9 cellular contexts compared by ENCODE assay signal in the genomic region with DNA sequence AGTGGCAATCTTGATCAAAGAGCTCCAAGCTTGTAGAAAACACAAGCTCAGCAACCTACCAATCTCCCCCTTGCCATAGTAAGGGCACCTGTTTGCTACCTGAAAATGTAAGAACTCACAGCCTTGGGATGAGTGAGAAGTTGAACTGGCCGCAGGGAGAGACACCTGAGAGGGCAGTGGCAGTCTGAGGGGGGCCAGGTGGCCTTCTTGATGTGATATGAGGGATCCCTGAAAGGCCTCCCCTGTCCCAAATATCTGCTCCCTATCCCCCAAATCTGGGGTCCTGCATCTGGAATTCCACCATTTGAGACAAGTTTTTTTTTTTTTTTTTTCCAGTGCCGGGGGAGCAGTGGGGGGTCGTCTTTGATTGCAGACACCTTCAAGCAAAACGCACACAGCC.
DNase-seq lines count a peak whose midpoint lies in the region; ATAC-seq and TF ChIP-seq lines count a peak whose summit lies in the region.
"Had no signal": no experiment of that assay in that cellular context is flagged by ENCODE, and none has a peak within 500 bp of the region (broad histone marks: within the 10 kb centered on the region; RNA-seq: fewer than 3 reads in every experiment).

No MANE protein-coding gene starts in this region.

- H3K4me3 Mint-ChIP-seq in CD4-positive, alpha-beta memory T cell, result peak overlapping the region in 7 of 8 donors; percentile 47 to 80 (median 63)
- H3K4me3 Mint-ChIP-seq in T-helper 17 cell, result peak overlapping the region; percentile 76
- peak overlapping the region; percentile 73 for H3K4me3 Mint-ChIP-seq in progenitor cell of endocrine pancreas (ENCODE audit: low read depth)

- no peak overlapping the region for H3K27ac ChIP-seq in CD4-positive, alpha-beta memory T cell (ENCODE audit: low read depth, low read length)

- ATAC-seq in T-helper 17 cell, result no peak
- ATAC-seq in HG02885 (IDR thresholded peaks at IDR 0.05; ENCODE audit: poor library complexity, unreplicated experiment), result no peak
- ATAC-seq in GM21515 (IDR thresholded peaks at IDR 0.05; ENCODE audit: unreplicated experiment), result no peak

- peaks cover 0 to 1% of the 10 kb centered on the region in 2 donors for H3K27me3 Mint-ChIP-seq in CD4-positive, alpha-beta memory T cell
- H3K27me3 Mint-ChIP-seq in T-helper 17 cell, result peaks cover 21% of the 10 kb centered on the region
- peaks cover 48% of the 10 kb centered on the region for H3K27me3 Mint-ChIP-seq in progenitor cell of endocrine pancreas

- intact Hi-C loops in CD4-positive, alpha-beta memory T cell (cut with micrococcal nuclease), result no loop called here

- no peaks in the 10 kb centered on the region for H3K27me3 ChIP-seq in CD4-positive, alpha-beta memory T cell (ENCODE audit: insufficient read depth, low read length)

- no peak for DNase-seq in CD4-positive, alpha-beta memory T cell
- DNase-seq in T-helper 17 cell (no peak), fibroblast of villous mesenchyme (ENCODE audit: low read depth) (no peak), progenitor cell of endocrine pancreas (ENCODE audit: low spot score, unreplicated experiment) (no peak), DMS79 treated with DMSO at 0.1 percent for 48 hours (lab: John Stamatoyannopoulos, UW) (no peak), midbrain (lab: John Stamatoyannopoulos, UW) (no peak)
- DNase-seq: activated gamma-delta T cell had no signal

- POLR2A ChIA-PET in CD4-positive, alpha-beta memory T cell (lab: Charles Lee; ENCODE audit: partially characterized antibody), result no interaction called here

- CTCF ChIA-PET in CD4-positive, alpha-beta memory T cell (lab: Charles Lee; ENCODE audit: partially characterized antibody), result no interaction called here

- no peaks in the 10 kb centered on the region for H3K36me3 ChIP-seq in CD4-positive, alpha-beta memory T cell (ENCODE audit: insufficient read depth, low read length)

- H3K4me1 Mint-ChIP-seq in CD4-positive, alpha-beta memory T cell, result peaks cover 1 to 11% (median 4%) of the 10 kb centered on the region in 4 donors
- H3K4me1 Mint-ChIP-seq in T-helper 17 cell, result peaks cover 17% of the 10 kb centered on the region
- peaks cover 2% of the 10 kb centered on the region for H3K4me1 Mint-ChIP-seq in progenitor cell of endocrine pancreas (ENCODE audit: low read depth)

- no peak overlapping the region for H3K4me3 ChIP-seq in CD4-positive, alpha-beta memory T cell (ENCODE audit: low read length in 2 of 2)
- H3K4me3 ChIP-seq in fibroblast of villous mesenchyme (ENCODE audit: low read depth, low read length), result peak overlapping the region; percentile 70

- TF ChIP-seq CTCF in fibroblast of villous mesenchyme (IDR thresholded peaks at IDR 0.05; ENCODE audit: insufficient read depth, low read depth, low read length), result no peak
- TF ChIP-seq CTCF in progenitor cell of endocrine pancreas (IDR thresholded peaks at IDR 0.05; ENCODE audit: unreplicated experiment), result no peak

- peak overlapping the region in 1 of 7 donors; percentile 64 for H3K27ac Mint-ChIP-seq in CD4-positive, alpha-beta memory T cell
- H3K27ac Mint-ChIP-seq in T-helper 17 cell, result no peak overlapping the region
- no peak overlapping the region for H3K27ac Mint-ChIP-seq in progenitor cell of endocrine pancreas

- H3K4me1 ChIP-seq in CD4-positive, alpha-beta memory T cell (ENCODE audit: insufficient read depth, low read length), result peaks cover 5% of the 10 kb centered on the region

- H3K9me3 Mint-ChIP-seq in CD4-positive, alpha-beta memory T cell, result no peaks in the 10 kb centered on the region
- no peaks in the 10 kb centered on the region for H3K9me3 Mint-ChIP-seq in progenitor cell of endocrine pancreas (ENCODE audit: low read depth)

- no peaks in the 10 kb centered on the region for H3K9me3 ChIP-seq in CD4-positive, alpha-beta memory T cell (ENCODE audit: control insufficient read depth in 1 of 2, low read length in 2 of 2)
- H3K9me3 ChIP-seq in T-helper 17 cell (ENCODE audit: control insufficient read depth, low read length, poor library complexity, severe bottlenecking), result no peaks in the 10 kb centered on the region

- no peaks in the 10 kb centered on the region for H3K36me3 Mint-ChIP-seq in CD4-positive, alpha-beta memory T cell
- H3K36me3 Mint-ChIP-seq in T-helper 17 cell (ENCODE audit: low read depth) (no peaks in the 10 kb centered on the region), progenitor cell of endocrine pancreas (ENCODE audit: insufficient read depth) (no peaks in the 10 kb centered on the region)
